19 cellular contexts compared by ENCODE assay signal in genomic region chr15:87489902-87490301, GRCh38.
A peak's percentile ranks its signal among the peaks of the same experiment; 100 is the strongest.
DNase-seq lines count a peak whose midpoint lies in the region; ATAC-seq, FAIRE-seq and TF ChIP-seq lines count a peak whose summit lies in the region.
"Had no signal": no experiment of that assay in that cellular context is flagged by ENCODE, and none has a peak within 500 bp of the region (broad histone marks: within the 10 kb centered on the region; RNA-seq: fewer than 3 reads in every experiment).

No MANE protein-coding gene starts in this region.

- 35% methylated on average over 4 of the region's 4 CpGs for WGBS in K562 (ENCODE audit: insufficient coverage, low coverage, missing lambda C conversion rate)
- 81% methylated on average over 4 of the region's 4 CpGs for WGBS in mesenchymal stem cell

- TF ChIP-seq RAD21 in K562 (CRISPR knock-in tag; conservative IDR thresholded peaks at IDR 0.05 in 1 of 2, IDR thresholded peaks at IDR 0.05 in 1 of 2): no peak

- peak overlapping the region; percentile 28 for H4K8ac ChIP-seq in mesenchymal stem cell (ENCODE audit: low read length)

- no peak overlapping the region for H2AK5ac ChIP-seq in mesenchymal stem cell (ENCODE audit: low read length, severe bottlenecking)

- H3K36me3 ChIP-seq in K562 (ENCODE audit: control insufficient read depth, insufficient read depth, low read length) (peaks cover 9% of the 10 kb centered on the region; the same call in 2 of the 3 replicates), mesenchymal stem cell (ENCODE audit: control insufficient read depth in 1 of 2, insufficient read depth in 2 of 2, low read depth in 1 of 2, low read length in 2 of 2) (no peaks in the 10 kb centered on the region)

- POLR2A ChIA-PET in K562 (lab: Yijun Ruan, JAX): interaction anchor here (0.5 kb wide), 1 partner anchor 526 kb away, joined by 3 read pairs; no protein-coding TSS in a partner anchor

- no peak overlapping the region for H3K4me3 Mint-ChIP-seq in glutamatergic neuron (ENCODE audit: unreplicated experiment)
- H3K4me3 Mint-ChIP-seq: CD8-positive, alpha-beta T cell; T-cell had no signal

- no peak overlapping the region for H2BK15ac ChIP-seq in mesenchymal stem cell (ENCODE audit: low read depth, poor library complexity, severe bottlenecking)

- H3K9me1 ChIP-seq in K562 (ENCODE audit: control insufficient read depth, insufficient read depth, low read length): no peaks in the 10 kb centered on the region

- H3K4me1 ChIP-seq in K562 (replicated peaks in 1 of 2; ENCODE audit: control insufficient read depth in 2 of 2, insufficient read depth in 2 of 2, low read length in 2 of 2) (no peaks in the 10 kb centered on the region), mesenchymal stem cell (ENCODE audit: control insufficient read depth, insufficient read depth, low read depth, low read length) (no peaks in the 10 kb centered on the region)

- H3K79me2 ChIP-seq in K562 (ENCODE audit: control insufficient read depth, insufficient read depth, low read length): no peaks in the 10 kb centered on the region

- H2AFZ ChIP-seq in K562 (ENCODE audit: low read depth, low read length) (no peak overlapping the region), mesenchymal stem cell (ENCODE audit: low read depth, low read length) (no peak overlapping the region)

- no peak overlapping the region for H3K23ac ChIP-seq in mesenchymal stem cell (ENCODE audit: low read length in 2 of 2)

- DNase-seq in NCI-H82 (lab: John Stamatoyannopoulos, UW): peak; percentile 14
- DNase-seq in NCI-H82 treated with DMSO at 0.1 percent for 48 hours (lab: John Stamatoyannopoulos, UW; ENCODE audit: unreplicated experiment): no peak
- peak; percentile 18 for DNase-seq in NCI-H1694 (lab: John Stamatoyannopoulos, UW)
- DNase-seq in K562 (ENCODE audit: extremely low read depth in 1 of 4, low spot score in 3 of 4): peak in 1 of 4 experiments; percentile 4
- DNase-seq in mesenchymal stem cell: peak; percentile 6
- no peak for DNase-seq in mesenteric fat pad (ENCODE audit: low spot score)
- DNase-seq in glutamatergic neuron: no peak
- DNase-seq: Calu3; CD8-positive, alpha-beta T cell; NCI-H1092 treated with DMSO at 0.1 percent for 48 hours; NCI-H146; NCI-H2227 treated with DMSO at 0.1 percent for 48 hours; NCI-H510A treated with DMSO at 0.1 percent for 48 hours; T-cell had no signal

- H3K79me1 ChIP-seq in mesenchymal stem cell (replicated peaks; ENCODE audit: low read length, poor library complexity, severe bottlenecking): no peaks in the 10 kb centered on the region

- no peak for TF ChIP-seq CTCF in K562 (IDR thresholded peaks at IDR 0.05 in 2 of 3, conservative IDR thresholded peaks at IDR 0.05 in 1 of 3; ENCODE audit: insufficient read depth in 2 of 3, low read depth in 1 of 3, low read length in 3 of 3)
- no peak for TF ChIP-seq CTCF in glutamatergic neuron (IDR thresholded peaks at IDR 0.05; ENCODE audit: partially characterized antibody, unreplicated experiment)

- H3K27ac ChIP-seq in K562 (ENCODE audit: extremely low read depth, low read depth, low read length): no peak overlapping the region
- no peak overlapping the region for H3K27ac ChIP-seq in mesenchymal stem cell (ENCODE audit: low read length, poor library complexity, severe bottlenecking)
- H3K27ac ChIP-seq: SK-N-MC had no signal

- in situ Hi-C loops in K562 (cut with MboI): no loop called here

- no peak overlapping the region for H3K14ac ChIP-seq in mesenchymal stem cell (ENCODE audit: low read length in 2 of 2)

- ATAC-seq in K562 (peak; percentile 46; the same call in 1 of the 3 replicates), GM21447 (IDR thresholded peaks at IDR 0.05; ENCODE audit: unreplicated experiment) (no peak)
- ATAC-seq: CD8-positive, alpha-beta T cell; Panc1; T-cell had no signal

- no peak overlapping the region for H3K4me2 ChIP-seq in K562 (ENCODE audit: insufficient read depth, low read length)
- H3K4me2 ChIP-seq in mesenchymal stem cell (ENCODE audit: low read length, poor library complexity, severe bottlenecking): no peak overlapping the region

- H3K27me3 ChIP-seq in K562 (ENCODE audit: control insufficient read depth in 2 of 2, insufficient read depth in 2 of 2, low read length in 2 of 2) (no peaks in the 10 kb centered on the region), mesenchymal stem cell (ENCODE audit: control insufficient read depth in 1 of 2, insufficient read depth in 1 of 2, low read length in 2 of 2) (no peaks in the 10 kb centered on the region)

- H3K4me3 ChIP-seq in K562: no peak overlapping the region
- no peak overlapping the region for H3K4me3 ChIP-seq in mesenchymal stem cell (ENCODE audit: insufficient read depth in 1 of 2, low read depth in 1 of 2, low read length in 2 of 2)
- H3K4me3 ChIP-seq: SK-N-MC had no signal

- TF ChIP-seq POLR2A in K562 (conservative IDR thresholded peaks at IDR 0.05): no peak

- no peak for TF ChIP-seq EP300 in K562 (IDR thresholded peaks at IDR 0.05; ENCODE audit: low read length)

- no peaks in the 10 kb centered on the region for H4K20me1 ChIP-seq in K562 (replicated peaks; ENCODE audit: control insufficient read depth, insufficient read depth, low read length)

- H2BK120ac ChIP-seq in mesenchymal stem cell (ENCODE audit: low read depth, low read length): no peak overlapping the region

- H3K9ac ChIP-seq in K562 (ENCODE audit: insufficient read depth in 1 of 2, low read depth in 2 of 2, low read length in 2 of 2): no peak overlapping the region
- H3K9ac ChIP-seq in mesenchymal stem cell (ENCODE audit: low read length): no peak overlapping the region

- no peak for FAIRE-seq in K562 (lab: Jason Lieb, UNC)
- FAIRE-seq: A204.1, GM12891 had no signal

- H2BK12ac ChIP-seq in mesenchymal stem cell (ENCODE audit: low read length in 2 of 2): peak overlapping the region in 1 of 2 experiments; percentile 24

- no peaks in the 10 kb centered on the region for H3K36me3 Mint-ChIP-seq in glutamatergic neuron (ENCODE audit: unreplicated experiment)
- H3K36me3 Mint-ChIP-seq: CD8-positive, alpha-beta T cell; T-cell had no signal

- no peak overlapping the region for H2BK5ac ChIP-seq in mesenchymal stem cell (ENCODE audit: low read depth, low read length, poor library complexity, severe bottlenecking)

- no peaks in the 10 kb centered on the region for H3K9me3 Mint-ChIP-seq in glutamatergic neuron (ENCODE audit: unreplicated experiment)

- H4K91ac ChIP-seq in mesenchymal stem cell (ENCODE audit: low read length): peak overlapping the region; percentile 61

- peaks cover 7% of the 10 kb centered on the region for H3K4me1 Mint-ChIP-seq in glutamatergic neuron (ENCODE audit: low read depth, unreplicated experiment)
- H3K4me1 Mint-ChIP-seq: T-cell had no signal

- no peak overlapping the region for H3K27ac Mint-ChIP-seq in glutamatergic neuron (ENCODE audit: unreplicated experiment)
- H3K27ac Mint-ChIP-seq: CD8-positive, alpha-beta T cell; T-cell had no signal

- H3K4ac ChIP-seq in mesenchymal stem cell (ENCODE audit: low read depth in 1 of 2, low read length in 2 of 2): no peak overlapping the region

- peak overlapping the region; percentile 33 to 37 for H3K18ac ChIP-seq in mesenchymal stem cell (ENCODE audit: low read depth in 1 of 2, low read length in 2 of 2)

- CTCF ChIA-PET in K562 (lab: Yijun Ruan, JAX; ENCODE audit: low intra/inter-chr PET ratio): no interaction called here

- intact Hi-C loops in K562 (cut with micrococcal nuclease): no loop called here

- BruUV-seq in K562 (replicated peaks; lab: Mats Ljungman, UMichigan): no TSS peak

- H3K9me3 ChIP-seq in K562 (replicated peaks; ENCODE audit: control insufficient read depth, insufficient read depth, low read depth, low read length) (no peaks in the 10 kb centered on the region), mesenchymal stem cell (ENCODE audit: control insufficient read depth, low read length) (peaks cover 6% of the 10 kb centered on the region)

- H3K27me3 Mint-ChIP-seq in glutamatergic neuron (ENCODE audit: unreplicated experiment): no peaks in the 10 kb centered on the region

TF ChIP-seq in K562, 482 proteins besides CTCF, POLR2A, EP300 and RAD21:
- TF ChIP-seq ASH1L (IDR thresholded peaks at IDR 0.05; ENCODE audit: borderline replicate concordance, low read depth, partially characterized antibody): no peak
- TF ChIP-seq ZNF124 (CRISPR knock-in tag; IDR thresholded peaks at IDR 0.05): no peak
- TF ChIP-seq ETV6 (IDR thresholded peaks at IDR 0.05; ENCODE audit: borderline replicate concordance in 1 of 2, low read depth in 2 of 2, low read length in 1 of 2): no peak
- no peak for TF ChIP-seq ETV6 (CRISPR knock-in tag; IDR thresholded peaks at IDR 0.05; ENCODE audit: borderline replicate concordance)
TF ChIP-seq in K562: peak in this region for 0.

Comparison
In these comparisons a context has a peak if more than half of its experiments do, and no peak if none do; other contexts are left out.
1. DNase-seq: peak in NCI-H82 (single experiment), NCI-H1694 (single experiment) and mesenchymal stem cell (single experiment); none in NCI-H82 treated with DMSO at 0.1 percent for 48 hours (single experiment), mesenteric fat pad (single experiment) and glutamatergic neuron (single experiment).